Comparison of ENCODE assay signal across 22 cellular contexts in the genomic region with DNA sequence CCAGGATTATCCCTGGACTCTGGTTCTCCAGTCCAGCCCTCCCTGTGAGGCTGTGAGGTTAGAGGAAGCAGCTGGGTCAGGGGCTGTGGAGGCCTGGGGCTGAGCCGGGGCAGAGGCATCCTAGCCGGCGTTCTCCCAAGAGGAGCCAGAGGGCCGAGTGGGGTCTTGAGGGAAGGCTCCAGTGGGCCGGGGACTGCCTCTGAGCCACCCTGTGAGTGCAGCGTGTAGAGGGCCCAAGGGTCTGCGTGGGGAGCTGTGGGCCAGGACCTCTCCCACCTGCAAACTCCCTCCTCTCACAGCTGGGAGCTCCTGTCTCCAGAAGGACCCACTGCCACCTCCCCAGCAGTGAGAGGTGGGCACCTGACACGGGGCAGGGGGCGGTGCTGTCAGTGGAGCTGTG.
"Had no signal": no experiment of that assay in that cellular context is flagged by ENCODE, and none has a peak within 500 bp of the region (broad histone marks: within the 10 kb centered on the region; RNA-seq: fewer than 3 reads in every experiment).

No MANE protein-coding gene starts in this region.

- H3K4me3 Mint-ChIP-seq: activated CD8-positive, alpha-beta T cell treated with anti-CD3 and anti-CD28 coated beads, Interleukin-2, amount 10 ng/mL, durations not matched to agents 7 days and 5 days; activated naive CD8-positive, alpha-beta T cell; mesothelial cell of epicardium; nephron progenitor cell; stimulated activated memory B cell treated with anti-CD40 and anti-IgM and Interleukin-4, amounts not matched to agents 10 μg/mL and 1 μg/mL and 100 μg/mL, for 72 hours had no signal

- H3K4me1 ChIP-seq: adrenal gland, breast epithelium, parathyroid adenoma had no signal

- DNase-seq: activated CD4-positive, alpha-beta T cell treated with anti-CD3 and anti-CD28 coated beads for 1 hour; activated CD4-positive, alpha-beta T cell treated with anti-CD3 and anti-CD28 coated beads, Interleukin-2, amount 50 U/mL, for 1 hour; activated CD8-positive, alpha-beta T cell treated with anti-CD3 and anti-CD28 coated beads, Interleukin-2, amount 10 ng/mL, durations not matched to agents 7 days and 5 days; activated gamma-delta T cell treated with Interleukin-2 at 50 U/mL for 16 hours; adrenal gland; nephron progenitor cell; small intestine; stimulated activated CD4-positive, alpha-beta T cell treated with anti-CD3 and anti-CD28 coated beads, Interleukin-15, amount 100 ng/mL, for 24 hours; T-helper 9 cell; transverse colon had no signal

- ATAC-seq: activated CD8-positive, alpha-beta T cell treated with anti-CD3 and anti-CD28 coated beads, Interleukin-2, amount 10 ng/mL, durations not matched to agents 7 days and 5 days; gastroesophageal sphincter; heart right ventricle; sciatic nerve; stimulated activated memory B cell treated with anti-CD40 and anti-IgM and Interleukin-4, amounts not matched to agents 10 μg/mL and 1 μg/mL and 100 μg/mL, for 72 hours had no signal

- H3K36me3 Mint-ChIP-seq: activated naive CD8-positive, alpha-beta T cell; mesothelial cell of epicardium; stimulated activated memory B cell treated with anti-CD40 and anti-IgM and Interleukin-4, amounts not matched to agents 10 μg/mL and 1 μg/mL and 100 μg/mL, for 72 hours had no signal

- H3K9ac ChIP-seq: parathyroid adenoma had no signal

- H3K27ac Mint-ChIP-seq: activated CD8-positive, alpha-beta T cell treated with anti-CD3 and anti-CD28 coated beads, Interleukin-2, amount 10 ng/mL, durations not matched to agents 7 days and 5 days; activated naive CD8-positive, alpha-beta T cell; mesothelial cell of epicardium; nephron progenitor cell; stimulated activated memory B cell treated with anti-CD40 and anti-IgM and Interleukin-4, amounts not matched to agents 10 μg/mL and 1 μg/mL and 100 μg/mL, for 72 hours had no signal

- H3K9me3 ChIP-seq: adrenal gland, ascending aorta, breast epithelium, gastroesophageal sphincter, heart right ventricle, transverse colon had no signal

- H3K9me3 Mint-ChIP-seq: mesothelial cell of epicardium; nephron progenitor cell; stimulated activated memory B cell treated with anti-CD40 and anti-IgM and Interleukin-4, amounts not matched to agents 10 μg/mL and 1 μg/mL and 100 μg/mL, for 72 hours had no signal

- H3K27me3 ChIP-seq: adrenal gland, ascending aorta, breast epithelium, gastroesophageal sphincter, transverse colon had no signal

- H3K4me1 Mint-ChIP-seq: stimulated activated memory B cell treated with anti-CD40 and anti-IgM and Interleukin-4, amounts not matched to agents 10 μg/mL and 1 μg/mL and 100 μg/mL, for 72 hours had no signal

- H3K27ac ChIP-seq: adrenal gland, ascending aorta, breast epithelium, coronary artery, epithelial cell of prostate, gastroesophageal sphincter, heart right ventricle, parathyroid adenoma, transverse colon had no signal

- H3K4me3 ChIP-seq: adrenal gland, ascending aorta, breast epithelium, coronary artery, gastroesophageal sphincter, heart right ventricle, lung, transverse colon had no signal

- H3K36me3 ChIP-seq: adrenal gland, ascending aorta, breast epithelium, gastroesophageal sphincter, heart right ventricle, transverse colon had no signal

- H2AFZ ChIP-seq: parathyroid adenoma had no signal

- H3K27me3 Mint-ChIP-seq: activated naive CD8-positive, alpha-beta T cell; stimulated activated memory B cell treated with anti-CD40 and anti-IgM and Interleukin-4, amounts not matched to agents 10 μg/mL and 1 μg/mL and 100 μg/mL, for 72 hours had no signal

- H3K79me2 ChIP-seq: parathyroid adenoma had no signal
